Comparison of ENCODE assay signal across 1 cellular context in the genomic region with DNA sequence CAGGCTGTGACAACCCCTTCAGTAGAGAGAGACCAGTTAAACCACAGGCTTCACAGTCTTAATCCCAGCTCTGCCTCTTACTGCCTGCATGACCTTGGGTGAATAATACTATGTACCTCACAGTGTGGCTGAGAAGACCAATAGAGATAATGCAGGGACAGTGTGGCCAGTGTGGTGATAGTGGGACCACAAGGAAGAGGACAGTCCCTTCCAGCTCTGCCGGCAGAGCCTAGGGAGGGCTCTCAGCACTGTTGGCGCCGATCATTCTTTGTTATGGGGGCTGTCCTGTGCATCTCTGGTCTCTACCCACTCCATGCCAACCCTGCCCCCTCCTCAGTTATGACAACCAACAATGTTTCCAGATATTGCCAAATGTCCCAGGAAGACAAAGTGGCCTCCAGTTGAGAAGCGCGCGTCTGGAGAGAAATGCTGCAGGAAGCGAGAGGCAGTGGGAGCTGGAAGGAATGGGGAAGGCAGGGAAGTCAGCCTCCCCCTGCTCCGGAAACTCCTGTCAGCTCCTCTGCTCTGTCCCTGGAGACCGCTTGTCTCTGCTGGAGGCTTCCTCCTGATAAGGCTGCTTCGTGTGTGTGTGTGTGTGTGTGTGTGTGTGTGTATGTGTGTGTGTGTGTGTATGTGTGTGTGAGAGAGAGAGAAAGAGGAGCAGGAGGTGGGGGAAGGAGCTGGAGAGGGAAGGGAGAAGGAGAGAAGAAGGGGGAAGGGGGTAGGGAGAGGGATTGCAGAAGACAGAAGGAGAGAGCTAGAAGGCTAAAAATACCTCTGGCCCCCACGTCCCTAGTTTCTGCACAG.
TF ChIP-seq lines count a peak whose summit lies in the region.

No MANE protein-coding gene starts in this region.

TF ChIP-seq in K562, 482 proteins besides CTCF, POLR2A, EP300 and RAD21 (continued from another document and continues in another):
- TF ChIP-seq, protein P1, sequence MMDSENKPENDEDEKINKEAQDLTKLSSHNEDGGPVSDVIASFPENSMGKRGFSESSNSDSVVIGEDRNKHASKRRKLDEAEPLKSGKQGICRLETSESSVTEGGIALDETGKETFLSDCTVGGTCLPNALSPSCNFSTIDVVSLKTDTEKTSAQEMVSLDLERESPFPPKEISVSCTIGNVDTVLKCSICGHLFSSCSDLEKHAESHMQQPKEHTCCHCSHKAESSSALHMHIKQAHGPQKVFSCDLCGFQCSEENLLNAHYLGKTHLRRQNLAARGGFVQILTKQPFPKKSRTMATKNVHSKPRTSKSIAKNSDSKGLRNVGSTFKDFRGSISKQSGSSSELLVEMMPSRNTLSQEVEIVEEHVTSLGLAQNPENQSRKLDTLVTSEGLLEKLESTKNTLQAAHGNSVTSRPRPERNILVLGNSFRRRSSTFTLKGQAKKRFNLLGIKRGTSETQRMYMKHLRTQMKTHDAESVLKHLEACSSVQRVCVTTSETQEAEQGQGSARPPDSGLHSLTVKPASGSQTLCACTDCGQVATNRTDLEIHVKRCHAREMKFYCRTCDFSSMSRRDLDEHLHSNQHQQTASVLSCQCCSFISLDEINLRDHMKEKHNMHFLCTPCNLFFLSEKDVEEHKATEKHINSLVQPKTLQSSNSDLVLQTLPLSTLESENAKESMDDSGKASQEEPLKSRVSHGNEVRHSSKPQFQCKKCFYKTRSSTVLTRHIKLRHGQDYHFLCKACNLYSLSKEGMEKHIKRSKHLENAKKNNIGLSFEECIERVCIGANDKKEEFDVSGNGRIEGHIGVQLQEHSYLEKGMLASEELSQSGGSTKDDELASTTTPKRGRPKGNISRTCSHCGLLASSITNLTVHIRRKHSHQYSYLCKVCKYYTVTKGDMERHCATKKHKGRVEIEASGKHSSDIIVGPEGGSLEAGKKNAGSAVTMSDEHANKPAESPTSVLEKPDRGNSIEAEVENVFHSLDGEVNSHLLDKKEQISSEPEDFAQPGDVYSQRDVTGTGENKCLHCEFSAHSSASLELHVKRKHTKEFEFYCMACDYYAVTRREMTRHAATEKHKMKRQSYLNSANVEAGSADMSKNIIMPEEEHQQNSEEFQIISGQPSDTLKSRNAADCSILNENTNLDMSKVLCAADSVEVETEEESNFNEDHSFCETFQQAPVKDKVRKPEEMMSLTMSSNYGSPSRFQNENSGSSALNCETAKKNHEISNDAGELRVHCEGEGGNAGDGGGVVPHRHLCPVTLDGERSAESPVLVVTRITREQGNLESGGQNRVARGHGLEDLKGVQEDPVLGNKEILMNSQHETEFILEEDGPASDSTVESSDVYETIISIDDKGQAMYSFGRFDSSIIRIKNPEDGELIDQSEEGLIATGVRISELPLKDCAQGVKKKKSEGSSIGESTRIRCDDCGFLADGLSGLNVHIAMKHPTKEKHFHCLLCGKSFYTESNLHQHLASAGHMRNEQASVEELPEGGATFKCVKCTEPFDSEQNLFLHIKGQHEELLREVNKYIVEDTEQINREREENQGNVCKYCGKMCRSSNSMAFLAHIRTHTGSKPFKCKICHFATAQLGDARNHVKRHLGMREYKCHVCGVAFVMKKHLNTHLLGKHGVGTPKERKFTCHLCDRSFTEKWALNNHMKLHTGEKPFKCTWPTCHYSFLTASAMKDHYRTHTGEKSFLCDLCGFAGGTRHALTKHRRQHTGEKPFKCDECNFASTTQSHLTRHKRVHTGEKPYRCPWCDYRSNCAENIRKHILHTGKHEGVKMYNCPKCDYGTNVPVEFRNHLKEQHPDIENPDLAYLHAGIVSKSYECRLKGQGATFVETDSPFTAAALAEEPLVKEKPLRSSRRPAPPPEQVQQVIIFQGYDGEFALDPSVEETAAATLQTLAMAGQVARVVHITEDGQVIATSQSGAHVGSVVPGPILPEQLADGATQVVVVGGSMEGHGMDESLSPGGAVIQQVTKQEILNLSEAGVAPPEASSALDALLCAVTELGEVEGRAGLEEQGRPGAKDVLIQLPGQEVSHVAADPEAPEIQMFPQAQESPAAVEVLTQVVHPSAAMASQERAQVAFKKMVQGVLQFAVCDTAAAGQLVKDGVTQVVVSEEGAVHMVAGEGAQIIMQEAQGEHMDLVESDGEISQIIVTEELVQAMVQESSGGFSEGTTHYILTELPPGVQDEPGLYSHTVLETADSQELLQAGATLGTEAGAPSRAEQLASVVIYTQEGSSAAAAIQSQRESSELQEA (IDR thresholded peaks at IDR 0.05; ENCODE audit: low read depth), result peak; percentile 29; the same call in 1 of the 2 replicates
- TF ChIP-seq, protein P2, sequence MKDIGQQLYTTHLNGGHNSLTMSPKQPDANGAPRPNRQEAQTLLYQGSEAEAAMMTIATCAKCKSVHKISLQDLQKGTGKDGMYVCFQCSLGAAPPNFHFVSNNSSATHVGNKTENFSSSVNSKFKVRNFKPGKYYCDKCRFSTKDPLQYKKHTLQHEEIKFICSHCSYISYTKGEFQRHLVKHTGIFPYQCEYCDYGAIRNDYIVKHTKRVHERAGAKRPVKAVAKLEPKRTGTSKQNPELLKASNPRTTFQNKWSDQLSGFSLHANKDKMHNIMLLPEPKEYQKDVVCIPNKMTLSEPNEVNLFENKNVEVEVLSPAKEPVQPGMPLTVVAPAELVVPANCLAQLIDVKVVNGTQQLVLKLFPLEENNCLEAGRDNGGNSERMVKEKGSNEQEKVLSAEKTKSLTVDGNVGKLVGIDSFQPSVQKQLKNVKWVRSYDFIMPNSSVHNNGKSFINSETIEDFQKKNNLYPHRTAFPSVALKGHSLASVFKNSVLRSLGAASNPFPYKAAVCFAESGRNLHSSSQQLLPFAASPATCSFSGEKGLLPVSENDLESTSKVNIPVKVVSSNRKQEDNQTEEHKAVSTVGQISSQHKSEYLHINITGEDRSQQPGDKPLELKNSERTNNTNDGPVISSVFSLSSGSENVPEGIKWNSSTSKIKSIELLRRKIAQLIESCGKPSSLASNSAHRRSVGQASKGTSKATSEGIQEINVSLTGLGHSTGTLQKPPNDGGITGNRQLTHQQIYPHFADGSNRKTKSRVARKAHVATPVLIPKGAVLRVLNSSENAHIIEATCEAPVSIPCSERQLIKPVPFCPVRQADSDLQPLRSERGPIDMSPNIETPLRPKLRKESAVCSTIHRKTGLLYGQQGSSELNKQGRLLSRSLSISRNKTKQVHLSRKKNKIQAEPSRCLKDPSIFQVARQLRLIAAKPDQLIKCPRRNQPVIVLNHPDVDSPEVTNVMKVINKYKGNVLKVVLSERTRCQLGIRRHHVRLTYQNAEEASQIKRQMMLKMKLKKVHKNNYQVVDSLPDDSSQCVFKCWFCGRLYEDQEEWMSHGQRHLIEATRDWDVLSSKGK (CRISPR knock-in tag; IDR thresholded peaks at IDR 0.05), result no peak
- TF ChIP-seq ZNF695 (CRISPR knock-in tag; IDR thresholded peaks at IDR 0.05) (no peak), ZFP36 (IDR thresholded peaks at IDR 0.05; ENCODE audit: low read depth, low read length, partially characterized antibody) (no peak), ZNF77 (CRISPR knock-in tag; IDR thresholded peaks at IDR 0.05) (no peak), MEF2A (IDR thresholded peaks at IDR 0.05; ENCODE audit: control insufficient read depth, low read depth, low read length) (0 out of 2 replicates have a peak, but pooled peaks have one; percentile 28), CBX1 (IDR thresholded peaks at IDR 0.05; ENCODE audit: low read depth) (no peak), GATAD2A (IDR thresholded peaks at IDR 0.05) (peak; percentile 100), HNRNPLL (IDR thresholded peaks at IDR 0.05; ENCODE audit: low read depth, low read length, poor library complexity, severe bottlenecking) (no peak), BCL6 (CRISPR knock-in tag; IDR thresholded peaks at IDR 0.05) (no peak), POLR2AphosphoS2 (IDR thresholded peaks at IDR 0.05; ENCODE audit: low read length) (no peak), ILK (tag; IDR thresholded peaks at IDR 0.05; ENCODE audit: borderline replicate concordance, low read depth) (no peak), SMARCE1 (IDR thresholded peaks at IDR 0.05) (peak; percentile 98), CHD2 (IDR thresholded peaks at IDR 0.05; ENCODE audit: low read depth, low read length) (no peak), FOXA3 (CRISPR knock-in tag; conservative IDR thresholded peaks at IDR 0.05 in 1 of 2, IDR thresholded peaks at IDR 0.05 in 1 of 2) (no peak), SIN3B (IDR thresholded peaks at IDR 0.05; ENCODE audit: low read depth) (no peak)
- TF ChIP-seq, protein P3, sequence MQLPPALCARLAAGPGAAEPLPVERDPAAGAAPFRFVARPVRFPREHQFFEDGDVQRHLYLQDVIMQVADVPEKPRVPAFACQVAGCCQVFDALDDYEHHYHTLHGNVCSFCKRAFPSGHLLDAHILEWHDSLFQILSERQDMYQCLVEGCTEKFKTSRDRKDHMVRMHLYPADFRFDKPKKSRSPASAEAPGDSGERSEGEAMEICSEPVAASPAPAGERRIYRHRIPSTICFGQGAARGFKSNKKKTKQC (CRISPR knock-in tag; IDR thresholded peaks at IDR 0.05), result no peak
- TF ChIP-seq, protein P4, sequence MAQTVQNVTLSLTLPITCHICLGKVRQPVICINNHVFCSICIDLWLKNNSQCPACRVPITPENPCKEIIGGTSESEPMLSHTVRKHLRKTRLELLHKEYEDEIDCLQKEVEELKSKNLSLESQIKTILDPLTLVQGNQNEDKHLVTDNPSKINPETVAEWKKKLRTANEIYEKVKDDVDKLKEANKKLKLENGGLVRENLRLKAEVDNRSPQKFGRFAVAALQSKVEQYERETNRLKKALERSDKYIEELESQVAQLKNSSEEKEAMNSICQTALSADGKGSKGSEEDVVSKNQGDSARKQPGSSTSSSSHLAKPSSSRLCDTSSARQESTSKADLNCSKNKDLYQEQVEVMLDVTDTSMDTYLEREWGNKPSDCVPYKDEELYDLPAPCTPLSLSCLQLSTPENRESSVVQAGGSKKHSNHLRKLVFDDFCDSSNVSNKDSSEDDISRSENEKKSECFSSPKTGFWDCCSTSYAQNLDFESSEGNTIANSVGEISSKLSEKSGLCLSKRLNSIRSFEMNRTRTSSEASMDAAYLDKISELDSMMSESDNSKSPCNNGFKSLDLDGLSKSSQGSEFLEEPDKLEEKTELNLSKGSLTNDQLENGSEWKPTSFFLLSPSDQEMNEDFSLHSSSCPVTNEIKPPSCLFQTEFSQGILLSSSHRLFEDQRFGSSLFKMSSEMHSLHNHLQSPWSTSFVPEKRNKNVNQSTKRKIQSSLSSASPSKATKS (CRISPR knock-in tag; IDR thresholded peaks at IDR 0.05), result no peak
- TF ChIP-seq, protein P5, sequence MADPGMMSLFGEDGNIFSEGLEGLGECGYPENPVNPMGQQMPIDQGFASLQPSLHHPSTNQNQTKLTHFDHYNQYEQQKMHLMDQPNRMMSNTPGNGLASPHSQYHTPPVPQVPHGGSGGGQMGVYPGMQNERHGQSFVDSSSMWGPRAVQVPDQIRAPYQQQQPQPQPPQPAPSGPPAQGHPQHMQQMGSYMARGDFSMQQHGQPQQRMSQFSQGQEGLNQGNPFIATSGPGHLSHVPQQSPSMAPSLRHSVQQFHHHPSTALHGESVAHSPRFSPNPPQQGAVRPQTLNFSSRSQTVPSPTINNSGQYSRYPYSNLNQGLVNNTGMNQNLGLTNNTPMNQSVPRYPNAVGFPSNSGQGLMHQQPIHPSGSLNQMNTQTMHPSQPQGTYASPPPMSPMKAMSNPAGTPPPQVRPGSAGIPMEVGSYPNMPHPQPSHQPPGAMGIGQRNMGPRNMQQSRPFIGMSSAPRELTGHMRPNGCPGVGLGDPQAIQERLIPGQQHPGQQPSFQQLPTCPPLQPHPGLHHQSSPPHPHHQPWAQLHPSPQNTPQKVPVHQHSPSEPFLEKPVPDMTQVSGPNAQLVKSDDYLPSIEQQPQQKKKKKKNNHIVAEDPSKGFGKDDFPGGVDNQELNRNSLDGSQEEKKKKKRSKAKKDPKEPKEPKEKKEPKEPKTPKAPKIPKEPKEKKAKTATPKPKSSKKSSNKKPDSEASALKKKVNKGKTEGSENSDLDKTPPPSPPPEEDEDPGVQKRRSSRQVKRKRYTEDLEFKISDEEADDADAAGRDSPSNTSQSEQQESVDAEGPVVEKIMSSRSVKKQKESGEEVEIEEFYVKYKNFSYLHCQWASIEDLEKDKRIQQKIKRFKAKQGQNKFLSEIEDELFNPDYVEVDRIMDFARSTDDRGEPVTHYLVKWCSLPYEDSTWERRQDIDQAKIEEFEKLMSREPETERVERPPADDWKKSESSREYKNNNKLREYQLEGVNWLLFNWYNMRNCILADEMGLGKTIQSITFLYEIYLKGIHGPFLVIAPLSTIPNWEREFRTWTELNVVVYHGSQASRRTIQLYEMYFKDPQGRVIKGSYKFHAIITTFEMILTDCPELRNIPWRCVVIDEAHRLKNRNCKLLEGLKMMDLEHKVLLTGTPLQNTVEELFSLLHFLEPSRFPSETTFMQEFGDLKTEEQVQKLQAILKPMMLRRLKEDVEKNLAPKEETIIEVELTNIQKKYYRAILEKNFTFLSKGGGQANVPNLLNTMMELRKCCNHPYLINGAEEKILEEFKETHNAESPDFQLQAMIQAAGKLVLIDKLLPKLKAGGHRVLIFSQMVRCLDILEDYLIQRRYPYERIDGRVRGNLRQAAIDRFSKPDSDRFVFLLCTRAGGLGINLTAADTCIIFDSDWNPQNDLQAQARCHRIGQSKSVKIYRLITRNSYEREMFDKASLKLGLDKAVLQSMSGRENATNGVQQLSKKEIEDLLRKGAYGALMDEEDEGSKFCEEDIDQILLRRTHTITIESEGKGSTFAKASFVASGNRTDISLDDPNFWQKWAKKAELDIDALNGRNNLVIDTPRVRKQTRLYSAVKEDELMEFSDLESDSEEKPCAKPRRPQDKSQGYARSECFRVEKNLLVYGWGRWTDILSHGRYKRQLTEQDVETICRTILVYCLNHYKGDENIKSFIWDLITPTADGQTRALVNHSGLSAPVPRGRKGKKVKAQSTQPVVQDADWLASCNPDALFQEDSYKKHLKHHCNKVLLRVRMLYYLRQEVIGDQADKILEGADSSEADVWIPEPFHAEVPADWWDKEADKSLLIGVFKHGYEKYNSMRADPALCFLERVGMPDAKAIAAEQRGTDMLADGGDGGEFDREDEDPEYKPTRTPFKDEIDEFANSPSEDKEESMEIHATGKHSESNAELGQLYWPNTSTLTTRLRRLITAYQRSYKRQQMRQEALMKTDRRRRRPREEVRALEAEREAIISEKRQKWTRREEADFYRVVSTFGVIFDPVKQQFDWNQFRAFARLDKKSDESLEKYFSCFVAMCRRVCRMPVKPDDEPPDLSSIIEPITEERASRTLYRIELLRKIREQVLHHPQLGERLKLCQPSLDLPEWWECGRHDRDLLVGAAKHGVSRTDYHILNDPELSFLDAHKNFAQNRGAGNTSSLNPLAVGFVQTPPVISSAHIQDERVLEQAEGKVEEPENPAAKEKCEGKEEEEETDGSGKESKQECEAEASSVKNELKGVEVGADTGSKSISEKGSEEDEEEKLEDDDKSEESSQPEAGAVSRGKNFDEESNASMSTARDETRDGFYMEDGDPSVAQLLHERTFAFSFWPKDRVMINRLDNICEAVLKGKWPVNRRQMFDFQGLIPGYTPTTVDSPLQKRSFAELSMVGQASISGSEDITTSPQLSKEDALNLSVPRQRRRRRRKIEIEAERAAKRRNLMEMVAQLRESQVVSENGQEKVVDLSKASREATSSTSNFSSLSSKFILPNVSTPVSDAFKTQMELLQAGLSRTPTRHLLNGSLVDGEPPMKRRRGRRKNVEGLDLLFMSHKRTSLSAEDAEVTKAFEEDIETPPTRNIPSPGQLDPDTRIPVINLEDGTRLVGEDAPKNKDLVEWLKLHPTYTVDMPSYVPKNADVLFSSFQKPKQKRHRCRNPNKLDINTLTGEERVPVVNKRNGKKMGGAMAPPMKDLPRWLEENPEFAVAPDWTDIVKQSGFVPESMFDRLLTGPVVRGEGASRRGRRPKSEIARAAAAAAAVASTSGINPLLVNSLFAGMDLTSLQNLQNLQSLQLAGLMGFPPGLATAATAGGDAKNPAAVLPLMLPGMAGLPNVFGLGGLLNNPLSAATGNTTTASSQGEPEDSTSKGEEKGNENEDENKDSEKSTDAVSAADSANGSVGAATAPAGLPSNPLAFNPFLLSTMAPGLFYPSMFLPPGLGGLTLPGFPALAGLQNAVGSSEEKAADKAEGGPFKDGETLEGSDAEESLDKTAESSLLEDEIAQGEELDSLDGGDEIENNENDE (IDR thresholded peaks at IDR 0.05; ENCODE audit: low read depth, low read length), result no peak
